In genomic region chr20:1928154-1928553, GRCh38 we compare ENCODE assay signal across 16 cellular contexts. TPM values are rescaled to one million over a fixed set of nuclear protein-coding genes. Genes with fewer than 3 reads are reported as not detected.
DNase-seq lines count a peak whose midpoint lies in the region; ATAC-seq and TF ChIP-seq lines count a peak whose summit lies in the region.
"Had no signal": no experiment of that assay in that cellular context is flagged by ENCODE, and none has a peak within 500 bp of the region (broad histone marks: within the 10 kb centered on the region; RNA-seq: fewer than 3 reads in every experiment).

No MANE protein-coding gene starts in this region.

- H3K9ac ChIP-seq in mesenchymal stem cell (ENCODE audit: low read length), result no peak overlapping the region
- H3K9ac ChIP-seq: BLaER1, GM23248 had no signal

- H3K27ac ChIP-seq in right atrium auricular region, result peak overlapping the region; percentile 35 to 64
- no peak overlapping the region for H3K27ac ChIP-seq in heart right ventricle
- H3K27ac ChIP-seq in dorsolateral prefrontal cortex, result peak overlapping the region in 56 of 59 donors; percentile 20 to 95 (median 76)
- H3K27ac ChIP-seq in mesenchymal stem cell (ENCODE audit: low read length, poor library complexity, severe bottlenecking), result no peak overlapping the region
- peak overlapping the region; percentile 79 for H3K27ac ChIP-seq in temporal lobe (ENCODE audit: low read depth, low read length)
- H3K27ac ChIP-seq: 22Rv1, BLaER1, GM23248 had no signal

- H4K8ac ChIP-seq in mesenchymal stem cell (ENCODE audit: low read length), result no peak overlapping the region

- H4K91ac ChIP-seq in mesenchymal stem cell (ENCODE audit: low read length), result no peak overlapping the region

- no peak overlapping the region for H3K14ac ChIP-seq in mesenchymal stem cell (ENCODE audit: low read length in 2 of 2)

- H3K4me1 ChIP-seq in right atrium auricular region (peaks cover 0 to 39% of the 10 kb centered on the region in 2 donors), heart right ventricle (peaks cover 0 to 39% (median 15%) of the 10 kb centered on the region in 9 donors), mesenchymal stem cell (ENCODE audit: control insufficient read depth, insufficient read depth, low read depth, low read length) (peaks cover 16% of the 10 kb centered on the region)
- H3K4me1 ChIP-seq: HAP-1 had no signal

- intact Hi-C loops in heart right ventricle (cut with DNase I) (no loop called here), dorsolateral prefrontal cortex (cut with DNase I) (no loop called here)

- TF ChIP-seq CTCF in right atrium auricular region (IDR thresholded peaks at IDR 0.05) (no peak), heart right ventricle (IDR thresholded peaks at IDR 0.05) (no peak), dorsolateral prefrontal cortex (IDR thresholded peaks at IDR 0.05 in 54 of 56, conservative IDR thresholded peaks at IDR 0.05 in 2 of 56; ENCODE audit: low read depth in 1 of 56, partially characterized antibody in 56 of 56) (no peak)

- no peak overlapping the region for H3K4me3 Mint-ChIP-seq in activated T-cell treated with anti-CD3 and anti-CD28 coated beads, Interleukin-2, amount 50 U/mL, for 4 hours
- H3K4me3 Mint-ChIP-seq: CD4-positive, CD25-positive, alpha-beta regulatory T cell had no signal

- no peak overlapping the region for H2BK120ac ChIP-seq in mesenchymal stem cell (ENCODE audit: low read depth, low read length)

- H3K4me2 ChIP-seq in mesenchymal stem cell (ENCODE audit: low read length, poor library complexity, severe bottlenecking), result no peak overlapping the region

- H3K18ac ChIP-seq in mesenchymal stem cell (ENCODE audit: low read depth in 1 of 2, low read length in 2 of 2), result no peak overlapping the region

- H3K4ac ChIP-seq in mesenchymal stem cell (ENCODE audit: low read depth in 1 of 2, low read length in 2 of 2), result no peak overlapping the region

- no peak overlapping the region for H2AFZ ChIP-seq in mesenchymal stem cell (ENCODE audit: low read depth, low read length)
- H2AFZ ChIP-seq: GM23248 had no signal

- H3K9me3 ChIP-seq in right atrium auricular region (no peaks in the 10 kb centered on the region), heart right ventricle (no peaks in the 10 kb centered on the region), mesenchymal stem cell (ENCODE audit: control insufficient read depth, low read length) (no peaks in the 10 kb centered on the region)
- H3K9me3 ChIP-seq: BLaER1, HAP-1 had no signal

- no peak for DNase-seq in right atrium auricular region (ENCODE audit: low spot score)
- DNase-seq in heart right ventricle, result no peak
- DNase-seq in dorsolateral prefrontal cortex, result no peak
- DNase-seq in mesenchymal stem cell, result peak; percentile 81
- DNase-seq in NCI-H446 treated with DMSO at 0.1 percent for 48 hours (lab: John Stamatoyannopoulos, UW), result no peak
- DNase-seq in activated T-cell treated with anti-CD3 and anti-CD28 coated beads, Interleukin-2, amount 50 U/mL, for 4 hours, result no peak
- DNase-seq: AML-193; Calu3; CD4-positive, CD25-positive, alpha-beta regulatory T cell; DMS 273 treated with DMSO at 0.1 percent for 48 hours; GM23248 had no signal

- no peaks in the 10 kb centered on the region for H3K36me3 Mint-ChIP-seq in activated T-cell treated with anti-CD3 and anti-CD28 coated beads, Interleukin-2, amount 50 U/mL, for 4 hours (ENCODE audit: insufficient read depth)
- H3K36me3 Mint-ChIP-seq: CD4-positive, CD25-positive, alpha-beta regulatory T cell had no signal

- no peaks in the 10 kb centered on the region for H3K4me1 Mint-ChIP-seq in activated T-cell treated with anti-CD3 and anti-CD28 coated beads, Interleukin-2, amount 50 U/mL, for 4 hours (ENCODE audit: low read depth)
- H3K4me1 Mint-ChIP-seq: CD4-positive, CD25-positive, alpha-beta regulatory T cell had no signal

- H3K4me3 ChIP-seq in right atrium auricular region, result no peak overlapping the region
- no peak overlapping the region for H3K4me3 ChIP-seq in heart right ventricle
- no peak overlapping the region for H3K4me3 ChIP-seq in dorsolateral prefrontal cortex
- no peak overlapping the region for H3K4me3 ChIP-seq in mesenchymal stem cell (ENCODE audit: insufficient read depth in 1 of 2, low read depth in 1 of 2, low read length in 2 of 2)
- H3K4me3 ChIP-seq: BLaER1, GM23248, HAP-1 had no signal

- no peak overlapping the region for H2AK5ac ChIP-seq in mesenchymal stem cell (ENCODE audit: low read length, severe bottlenecking)

- no peak overlapping the region for H2BK15ac ChIP-seq in mesenchymal stem cell (ENCODE audit: low read depth, poor library complexity, severe bottlenecking)

- H3K23ac ChIP-seq in mesenchymal stem cell (ENCODE audit: low read length in 2 of 2), result no peak overlapping the region

- no peak overlapping the region for H2BK12ac ChIP-seq in mesenchymal stem cell (ENCODE audit: low read length in 2 of 2)

- 85 to 87% methylated on average over 10 of the region's 10 CpGs for WGBS in heart right ventricle, 2 donors
- 62% methylated on average over 7 of the region's 10 CpGs for WGBS in mesenchymal stem cell

- ATAC-seq in heart right ventricle (no peak), GM21423 (IDR thresholded peaks at IDR 0.05; ENCODE audit: unreplicated experiment) (no peak)
- no peak for ATAC-seq in activated T-cell treated with anti-CD3 and anti-CD28 coated beads, Interleukin-2, amount 50 U/mL, for 4 hours

- H2BK5ac ChIP-seq in mesenchymal stem cell (ENCODE audit: low read depth, low read length, poor library complexity, severe bottlenecking), result no peak overlapping the region

- H3K79me1 ChIP-seq in mesenchymal stem cell (replicated peaks; ENCODE audit: low read length, poor library complexity, severe bottlenecking), result peaks cover 64% of the 10 kb centered on the region

- H3K27me3 Mint-ChIP-seq in activated T-cell treated with anti-CD3 and anti-CD28 coated beads, Interleukin-2, amount 50 U/mL, for 4 hours (ENCODE audit: low read depth), result peaks cover 35% of the 10 kb centered on the region

- H3K27me3 ChIP-seq in right atrium auricular region (no peaks in the 10 kb centered on the region), heart right ventricle (no peaks in the 10 kb centered on the region), dorsolateral prefrontal cortex (no peaks in the 10 kb centered on the region), mesenchymal stem cell (ENCODE audit: control insufficient read depth in 1 of 2, insufficient read depth in 1 of 2, low read length in 2 of 2) (no peaks in the 10 kb centered on the region)
- H3K27me3 ChIP-seq: BLaER1 had no signal

- no peaks in the 10 kb centered on the region for H3K9me3 Mint-ChIP-seq in activated T-cell treated with anti-CD3 and anti-CD28 coated beads, Interleukin-2, amount 50 U/mL, for 4 hours

- peaks cover 9% of the 10 kb centered on the region for H3K36me3 ChIP-seq in right atrium auricular region
- peaks cover 0 to 80% (median 2%) of the 10 kb centered on the region in 9 donors for H3K36me3 ChIP-seq in heart right ventricle
- H3K36me3 ChIP-seq in mesenchymal stem cell (ENCODE audit: control insufficient read depth in 1 of 2, insufficient read depth in 2 of 2, low read depth in 1 of 2, low read length in 2 of 2), result peaks cover 67 to 82% of the 10 kb centered on the region in 2 experiments
- H3K36me3 ChIP-seq: BLaER1, HAP-1 had no signal

RNA-seq across cellular contexts. Expression of gene SIRPA, which starts 32.9 kb away (rescaled TPM):
- total RNA-seq in right atrium auricular region (10 to 100 TPM; 32.4 to 58.5 TPM), heart right ventricle (10 to 100 TPM; 16.7 to 45.8 (median 24.8) TPM), dorsolateral prefrontal cortex (100 to 1,000 TPM; 164 to 389 (median 265) TPM), temporal lobe (9.3 TPM)
- 10 to 100 TPM in 1 of 2 donors, 1 to 10 TPM in 1; 9.7 to 31.5 TPM for polyA plus RNA-seq in heart right ventricle
- 40.7 TPM for polyA plus RNA-seq in mesenchymal stem cell (2013, experiment 1 of 2)
- polyA plus RNA-seq in mesenchymal stem cell (2013, experiment 2 of 2), result 40.6 TPM
- total RNA-seq in activated T-cell treated with anti-CD3 and anti-CD28 coated beads, Interleukin-2, amount 50 U/mL, for 4 hours, result under 1 TPM; 0.26 to 0.84 (median 0.33) TPM
- total RNA-seq: CD4-positive, CD25-positive, alpha-beta regulatory T cell had no signal
- polyA plus RNA-seq: CD4-positive, CD25-positive, alpha-beta regulatory T cell had no signal

Comparison
In these comparisons a context has a peak if more than half of its experiments do, and no peak if none do; other contexts are left out.
1. H3K27ac ChIP-seq: peak in right atrium auricular region (2 of 2), dorsolateral prefrontal cortex (56 of 59) and temporal lobe (single experiment); none in heart right ventricle (0 of 10) and mesenchymal stem cell (single experiment).